ENCODE assay signal across 8 cellular contexts in the genomic region with DNA sequence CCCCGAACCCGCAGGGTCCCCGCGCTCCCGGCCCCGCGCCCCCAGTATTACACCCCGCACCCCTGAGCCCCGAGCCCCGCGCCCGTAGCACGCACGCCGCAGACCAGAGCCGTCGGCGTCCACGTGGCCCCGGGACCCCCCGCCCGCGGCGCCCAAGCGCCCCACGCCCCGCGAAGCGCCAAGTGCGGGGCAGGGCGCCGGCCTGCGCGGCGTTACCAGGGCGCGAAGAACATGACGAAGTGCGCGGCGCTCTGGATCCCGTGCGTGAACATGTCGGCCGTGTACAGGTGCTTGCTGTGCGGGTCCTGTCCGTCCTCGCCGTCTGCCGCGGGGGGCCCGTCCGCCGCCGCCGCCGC. TPM values are rescaled to one million over a fixed set of nuclear protein-coding genes. Genes with fewer than 3 reads are reported as not detected.
DNase-seq lines count a peak whose midpoint lies in the region; ATAC-seq and TF ChIP-seq lines count a peak whose summit lies in the region.

No MANE protein-coding gene starts in this region.

- H3K36me3 Mint-ChIP-seq in activated naive CD4-positive, alpha-beta T cell treated with anti-CD3 and anti-CD28 coated beads for 36 hours (ENCODE audit: low read depth) = peaks cover 1% of the 10 kb centered on the region
- H3K36me3 Mint-ChIP-seq in activated naive CD4-positive, alpha-beta T cell treated with anti-CD3 and anti-CD28 coated beads, Interleukin-2, amount 10 ng/mL, durations not matched to agents 7 days and 5 days = peaks cover 1% of the 10 kb centered on the region
- no peaks in the 10 kb centered on the region for H3K36me3 Mint-ChIP-seq in osteocyte (ENCODE audit: unreplicated experiment)

- no peak for TF ChIP-seq EP300 in neural cell (conservative IDR thresholded peaks at IDR 0.05; ENCODE audit: poor library complexity, severe bottlenecking)

- H3K9me3 ChIP-seq in neural cell (ENCODE audit: low read length) = no peaks in the 10 kb centered on the region

- H3K4me3 Mint-ChIP-seq in activated naive CD4-positive, alpha-beta T cell treated with anti-CD3 and anti-CD28 coated beads for 36 hours = no peak overlapping the region
- no peak overlapping the region for H3K4me3 Mint-ChIP-seq in activated naive CD4-positive, alpha-beta T cell treated with anti-CD3 and anti-CD28 coated beads, Interleukin-2, amount 10 ng/mL, durations not matched to agents 7 days and 5 days
- no peak overlapping the region for H3K4me3 Mint-ChIP-seq in osteocyte (ENCODE audit: unreplicated experiment)

- no peak overlapping the region for H3K4me2 ChIP-seq in neural cell (ENCODE audit: low read length)

- CTCF ChIA-PET in activated naive CD4-positive, alpha-beta T cell treated with anti-CD3 and anti-CD28 coated beads for 36 hours (lab: Charles Lee) = no interaction called here
- CTCF ChIA-PET in activated naive CD4-positive, alpha-beta T cell treated with anti-CD3 and anti-CD28 coated beads, Interleukin-2, amount 10 ng/mL, durations not matched to agents 7 days and 5 days (lab: Charles Lee) = no interaction called here

- no peak for TF ChIP-seq RAD21 in neural cell (conservative IDR thresholded peaks at IDR 0.05)

- peaks cover 14% of the 10 kb centered on the region for H3K4me1 Mint-ChIP-seq in activated naive CD4-positive, alpha-beta T cell treated with anti-CD3 and anti-CD28 coated beads for 36 hours (ENCODE audit: low read depth)
- H3K4me1 Mint-ChIP-seq in activated naive CD4-positive, alpha-beta T cell treated with anti-CD3 and anti-CD28 coated beads, Interleukin-2, amount 10 ng/mL, durations not matched to agents 7 days and 5 days = peaks cover 21% of the 10 kb centered on the region
- peaks cover 23% of the 10 kb centered on the region for H3K4me1 Mint-ChIP-seq in osteocyte (ENCODE audit: unreplicated experiment)

- H3K27me3 Mint-ChIP-seq in activated naive CD4-positive, alpha-beta T cell treated with anti-CD3 and anti-CD28 coated beads for 36 hours (ENCODE audit: low read depth) = no peaks in the 10 kb centered on the region
- no peaks in the 10 kb centered on the region for H3K27me3 Mint-ChIP-seq in activated naive CD4-positive, alpha-beta T cell treated with anti-CD3 and anti-CD28 coated beads, Interleukin-2, amount 10 ng/mL, durations not matched to agents 7 days and 5 days
- H3K27me3 Mint-ChIP-seq in osteocyte (ENCODE audit: unreplicated experiment) = no peaks in the 10 kb centered on the region

- intact Hi-C loops in activated naive CD4-positive, alpha-beta T cell treated with anti-CD3 and anti-CD28 coated beads for 36 hours (cut with micrococcal nuclease) = loop anchor here (1.0 to 10.0 kb wide), 7 partner anchors 92 to 598 kb away; partner anchors contain the start of genes BLOC1S5, EEF1E1, SLC35B3 and SSR1
- intact Hi-C loops in dorsolateral prefrontal cortex (cut with DNase I) = loop anchor here (2.0 to 10.0 kb wide), 6 partner anchors 65 to 185 kb away; partner anchors contain the start of gene BMP6 (in 2 of the 2)

- peak overlapping the region in 18 of 59 donors; percentile 19 to 90 (median 58) for H3K27ac ChIP-seq in dorsolateral prefrontal cortex
- no peak overlapping the region for H3K27ac ChIP-seq in neural cell (ENCODE audit: low read length)

- no peaks in the 10 kb centered on the region for H3K9me2 ChIP-seq in neural cell (ENCODE audit: insufficient read depth, low read length)

- no peak overlapping the region for H3K27ac Mint-ChIP-seq in activated naive CD4-positive, alpha-beta T cell treated with anti-CD3 and anti-CD28 coated beads for 36 hours
- H3K27ac Mint-ChIP-seq in activated naive CD4-positive, alpha-beta T cell treated with anti-CD3 and anti-CD28 coated beads, Interleukin-2, amount 10 ng/mL, durations not matched to agents 7 days and 5 days = no peak overlapping the region
- no peak overlapping the region for H3K27ac Mint-ChIP-seq in osteocyte (ENCODE audit: unreplicated experiment)

- peak; percentile 13 for ATAC-seq in HG03280 (IDR thresholded peaks at IDR 0.05; ENCODE audit: unreplicated experiment)

- H3K9me3 Mint-ChIP-seq in activated naive CD4-positive, alpha-beta T cell treated with anti-CD3 and anti-CD28 coated beads for 36 hours = no peaks in the 10 kb centered on the region
- H3K9me3 Mint-ChIP-seq in activated naive CD4-positive, alpha-beta T cell treated with anti-CD3 and anti-CD28 coated beads, Interleukin-2, amount 10 ng/mL, durations not matched to agents 7 days and 5 days = no peaks in the 10 kb centered on the region
- no peaks in the 10 kb centered on the region for H3K9me3 Mint-ChIP-seq in osteocyte (ENCODE audit: unreplicated experiment)

- H3K9ac ChIP-seq in neural cell (ENCODE audit: low read length) = peak overlapping the region; percentile 65

- peak overlapping the region in 57 of 59 donors; percentile 60 to 87 (median 78) for H3K4me3 ChIP-seq in dorsolateral prefrontal cortex
- H3K4me3 ChIP-seq in neural cell (ENCODE audit: low read length) = peak overlapping the region; percentile 92

- no peaks in the 10 kb centered on the region for H3K36me3 ChIP-seq in neural cell (ENCODE audit: insufficient read depth, low read length)

- H4K20me1 ChIP-seq in neural cell (ENCODE audit: insufficient read depth) = no peaks in the 10 kb centered on the region

- TF ChIP-seq CTCF in dorsolateral prefrontal cortex (IDR thresholded peaks at IDR 0.05 in 54 of 56, conservative IDR thresholded peaks at IDR 0.05 in 2 of 56; ENCODE audit: low read depth in 1 of 56, partially characterized antibody in 56 of 56) (no peak), neural cell (IDR thresholded peaks at IDR 0.05; ENCODE audit: poor library complexity, severe bottlenecking) (no peak), osteocyte (IDR thresholded peaks at IDR 0.05) (no peak)

- H3K27me3 ChIP-seq in dorsolateral prefrontal cortex = no peaks in the 10 kb centered on the region
- H3K27me3 ChIP-seq in neural cell (ENCODE audit: insufficient read depth, low read depth, low read length) = peaks cover 6% of the 10 kb centered on the region

- H2AFZ ChIP-seq in neural cell (ENCODE audit: low read depth, low read length) = no peak overlapping the region

- no peaks in the 10 kb centered on the region for H3F3A ChIP-seq in neural cell (ENCODE audit: insufficient read depth, low read length, poor library complexity, severe bottlenecking)

- H3K79me2 ChIP-seq in neural cell (replicated peaks; ENCODE audit: insufficient read depth, low read length) = peaks cover 5% of the 10 kb centered on the region

- peak; percentile 30 for DNase-seq in activated naive CD4-positive, alpha-beta T cell treated with anti-CD3 and anti-CD28 coated beads for 36 hours
- DNase-seq in activated naive CD4-positive, alpha-beta T cell treated with anti-CD3 and anti-CD28 coated beads, Interleukin-2, amount 10 ng/mL, durations not matched to agents 7 days and 5 days = no peak
- DNase-seq in dorsolateral prefrontal cortex (peak in 2 of 10 donors; percentile 43 to 45), osteocyte (ENCODE audit: extremely low spot score, unreplicated experiment) (no peak), germinal center (ENCODE audit: low spot score) (no peak)
- DNase-seq in effector CD4-positive, alpha-beta T cell = no peak

TF ChIP-seq in neural cell, 6 proteins besides CTCF, POLR2A, EP300 and RAD21:
- TF ChIP-seq SMC3 (conservative IDR thresholded peaks at IDR 0.05; ENCODE audit: poor library complexity) (no peak), MXI1 (conservative IDR thresholded peaks at IDR 0.05; ENCODE audit: poor library complexity, severe bottlenecking) (no peak), POLR2AphosphoS5 (IDR thresholded peaks at IDR 0.05) (no peak), EZH2 (IDR thresholded peaks at IDR 0.05; ENCODE audit: borderline replicate concordance, insufficient read depth, low read length, poor library complexity, severe bottlenecking) (no peak), TAF1 (IDR thresholded peaks at IDR 0.05; ENCODE audit: low read depth) (no peak)
- TF ChIP-seq, protein P1, sequence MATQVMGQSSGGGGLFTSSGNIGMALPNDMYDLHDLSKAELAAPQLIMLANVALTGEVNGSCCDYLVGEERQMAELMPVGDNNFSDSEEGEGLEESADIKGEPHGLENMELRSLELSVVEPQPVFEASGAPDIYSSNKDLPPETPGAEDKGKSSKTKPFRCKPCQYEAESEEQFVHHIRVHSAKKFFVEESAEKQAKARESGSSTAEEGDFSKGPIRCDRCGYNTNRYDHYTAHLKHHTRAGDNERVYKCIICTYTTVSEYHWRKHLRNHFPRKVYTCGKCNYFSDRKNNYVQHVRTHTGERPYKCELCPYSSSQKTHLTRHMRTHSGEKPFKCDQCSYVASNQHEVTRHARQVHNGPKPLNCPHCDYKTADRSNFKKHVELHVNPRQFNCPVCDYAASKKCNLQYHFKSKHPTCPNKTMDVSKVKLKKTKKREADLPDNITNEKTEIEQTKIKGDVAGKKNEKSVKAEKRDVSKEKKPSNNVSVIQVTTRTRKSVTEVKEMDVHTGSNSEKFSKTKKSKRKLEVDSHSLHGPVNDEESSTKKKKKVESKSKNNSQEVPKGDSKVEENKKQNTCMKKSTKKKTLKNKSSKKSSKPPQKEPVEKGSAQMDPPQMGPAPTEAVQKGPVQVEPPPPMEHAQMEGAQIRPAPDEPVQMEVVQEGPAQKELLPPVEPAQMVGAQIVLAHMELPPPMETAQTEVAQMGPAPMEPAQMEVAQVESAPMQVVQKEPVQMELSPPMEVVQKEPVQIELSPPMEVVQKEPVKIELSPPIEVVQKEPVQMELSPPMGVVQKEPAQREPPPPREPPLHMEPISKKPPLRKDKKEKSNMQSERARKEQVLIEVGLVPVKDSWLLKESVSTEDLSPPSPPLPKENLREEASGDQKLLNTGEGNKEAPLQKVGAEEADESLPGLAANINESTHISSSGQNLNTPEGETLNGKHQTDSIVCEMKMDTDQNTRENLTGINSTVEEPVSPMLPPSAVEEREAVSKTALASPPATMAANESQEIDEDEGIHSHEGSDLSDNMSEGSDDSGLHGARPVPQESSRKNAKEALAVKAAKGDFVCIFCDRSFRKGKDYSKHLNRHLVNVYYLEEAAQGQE (IDR thresholded peaks at IDR 0.05; ENCODE audit: borderline replicate concordance) = no peak

RNA-seq across cellular contexts. Expression of gene TXNDC5, which starts 0.3 kb away (rescaled TPM):
- total RNA-seq in activated naive CD4-positive, alpha-beta T cell treated with anti-CD3 and anti-CD28 coated beads for 36 hours = 10 to 100 TPM; 60.7 to 62.2 TPM
- total RNA-seq in dorsolateral prefrontal cortex (10 to 100 TPM; 15.5 to 55.1 (median 26.9) TPM), osteocyte (148 and 153 TPM in 2 replicates)
- polyA plus RNA-seq in neural cell = 34.9 and 37.7 TPM in 2 replicates
- 30.9 and 34.7 TPM in 2 replicates for polyA minus RNA-seq in neural cell
